Comparison of ENCODE assay signal across 9 cellular contexts in genomic region chr2:218368621-218369153, GRCh38. TPM values are rescaled to one million over a fixed set of nuclear protein-coding genes. Genes with fewer than 3 reads are reported as not detected.
DNase-seq lines count a peak whose midpoint lies in the region; ATAC-seq and TF ChIP-seq lines count a peak whose summit lies in the region.
"Had no signal": no experiment of that assay in that cellular context is flagged by ENCODE, and none has a peak within 500 bp of the region (broad histone marks: within the 10 kb centered on the region; RNA-seq: fewer than 3 reads in every experiment).

No MANE protein-coding gene starts in this region.

- H3K4me1 ChIP-seq in left lung: peaks cover 24 to 76% of the 10 kb centered on the region in 2 donors

- peaks cover 0 to 6% of the 10 kb centered on the region in 2 donors for H3K9me3 ChIP-seq in left lung

- no peaks in the 10 kb centered on the region for H3K36me3 ChIP-seq in left lung

- H3K4me3 Mint-ChIP-seq in activated naive CD4-positive, alpha-beta T cell treated with anti-CD3 and anti-CD28 coated beads for 36 hours: peak overlapping the region; percentile 73
- H3K4me3 Mint-ChIP-seq in activated B cell treated with CpG ODN at 0.5 μM for 24 hours (peak overlapping the region; percentile 85), type B pancreatic cell (peak overlapping the region; percentile 76)

- CTCF ChIA-PET in activated naive CD4-positive, alpha-beta T cell treated with anti-CD3 and anti-CD28 coated beads for 36 hours (lab: Charles Lee): no interaction called here
- CTCF ChIA-PET in activated B cell treated with CpG ODN at 0.5 μM for 24 hours (lab: Charles Lee): interaction anchor here (1.2 kb wide), 1 partner anchor 28 kb away, joined by 4 read pairs; no protein-coding TSS in a partner anchor

- intact Hi-C loops in activated naive CD4-positive, alpha-beta T cell treated with anti-CD3 and anti-CD28 coated beads for 36 hours (cut with micrococcal nuclease): loop anchor here (5.0 kb wide), 2 partner anchors 51 to 76 kb away; partner anchors contain the start of gene TMBIM1
- intact Hi-C loops in activated B cell treated with CpG ODN at 0.5 μM for 24 hours (cut with micrococcal nuclease): loop anchor here (2.0 to 5.0 kb wide), 2 partner anchors 34 to 46 kb away; no protein-coding TSS in a partner anchor
- intact Hi-C loops in left lung (cut with DNase I): no loop called here

- H3K36me3 Mint-ChIP-seq in activated naive CD4-positive, alpha-beta T cell treated with anti-CD3 and anti-CD28 coated beads for 36 hours (ENCODE audit: low read depth): no peaks in the 10 kb centered on the region
- no peaks in the 10 kb centered on the region for H3K36me3 Mint-ChIP-seq in activated B cell treated with CpG ODN at 0.5 μM for 24 hours (ENCODE audit: low read depth)
- H3K36me3 Mint-ChIP-seq in type B pancreatic cell: no peaks in the 10 kb centered on the region
- no peaks in the 10 kb centered on the region for H3K36me3 Mint-ChIP-seq in activated naive CD4-positive, alpha-beta T cell treated with anti-CD3 and anti-CD28 coated beads, Interleukin-2, amount 50 U/mL, for 72 hours

- H3K4me3 ChIP-seq in left lung: peak overlapping the region in 1 of 2 donors; percentile 50
- H3K4me3 ChIP-seq: SK-N-MC had no signal

- ATAC-seq in activated B cell treated with CpG ODN at 0.5 μM for 24 hours (ENCODE audit: low read depth) (no peak), left lung (peak; percentile 34)
- no peak for ATAC-seq in activated naive CD4-positive, alpha-beta T cell treated with anti-CD3 and anti-CD28 coated beads, Interleukin-2, amount 50 U/mL, for 72 hours

- H3K27me3 ChIP-seq in left lung: no peaks in the 10 kb centered on the region

- POLR2A ChIA-PET in activated B cell treated with CpG ODN at 0.5 μM for 24 hours (lab: Charles Lee): interaction anchor here (0.7 to 2.1 kb wide), 5 partner anchors 12 to 807 kb away, joined by 3 to 7 read pairs (median 3); partner anchors contain the start of genes CATIP and CTDSP1

- DNase-seq in activated naive CD4-positive, alpha-beta T cell treated with anti-CD3 and anti-CD28 coated beads for 36 hours: no peak
- no peak for DNase-seq in activated naive CD4-positive, alpha-beta T cell (lab: John Stamatoyannopoulos, UW)
- no peak for DNase-seq in activated B cell treated with CpG ODN at 0.5 μM for 24 hours
- DNase-seq in left lung: no peak
- no peak for DNase-seq in type B pancreatic cell (ENCODE audit: extremely low spot score, unreplicated experiment)
- DNase-seq in NCI-H2081 treated with DMSO at 0.1 percent for 48 hours (lab: John Stamatoyannopoulos, UW): no peak
- DNase-seq in SKM-1 (lab: John Stamatoyannopoulos, UW; ENCODE audit: unreplicated experiment): no peak
- DNase-seq in activated naive CD4-positive, alpha-beta T cell treated with anti-CD3 and anti-CD28 coated beads, Interleukin-2, amount 50 U/mL, for 72 hours (ENCODE audit: low spot score in 2 of 2): no peak

- H3K4me1 Mint-ChIP-seq in activated naive CD4-positive, alpha-beta T cell treated with anti-CD3 and anti-CD28 coated beads for 36 hours (ENCODE audit: low read depth): peaks cover 13% of the 10 kb centered on the region
- peaks cover 33% of the 10 kb centered on the region for H3K4me1 Mint-ChIP-seq in activated B cell treated with CpG ODN at 0.5 μM for 24 hours
- H3K4me1 Mint-ChIP-seq in type B pancreatic cell (ENCODE audit: unreplicated experiment): peaks cover 18% of the 10 kb centered on the region

- H3K27ac ChIP-seq in left lung: peak overlapping the region; percentile 93 to 99
- H3K27ac ChIP-seq: SK-N-MC had no signal

- no peaks in the 10 kb centered on the region for H3K9me3 Mint-ChIP-seq in activated naive CD4-positive, alpha-beta T cell treated with anti-CD3 and anti-CD28 coated beads for 36 hours
- H3K9me3 Mint-ChIP-seq in activated B cell treated with CpG ODN at 0.5 μM for 24 hours (no peaks in the 10 kb centered on the region), type B pancreatic cell (no peaks in the 10 kb centered on the region)
- H3K9me3 Mint-ChIP-seq in activated naive CD4-positive, alpha-beta T cell treated with anti-CD3 and anti-CD28 coated beads, Interleukin-2, amount 50 U/mL, for 72 hours: no peaks in the 10 kb centered on the region

- H3K27ac Mint-ChIP-seq in activated naive CD4-positive, alpha-beta T cell treated with anti-CD3 and anti-CD28 coated beads for 36 hours: no peak overlapping the region
- H3K27ac Mint-ChIP-seq in activated B cell treated with CpG ODN at 0.5 μM for 24 hours: peak overlapping the region; percentile 84
- peak overlapping the region; percentile 34 for H3K27ac Mint-ChIP-seq in type B pancreatic cell
- no peak overlapping the region for H3K27ac Mint-ChIP-seq in activated naive CD4-positive, alpha-beta T cell treated with anti-CD3 and anti-CD28 coated beads, Interleukin-2, amount 50 U/mL, for 72 hours

- H3K27me3 Mint-ChIP-seq in activated naive CD4-positive, alpha-beta T cell treated with anti-CD3 and anti-CD28 coated beads for 36 hours (ENCODE audit: low read depth): no peaks in the 10 kb centered on the region
- H3K27me3 Mint-ChIP-seq in activated B cell treated with CpG ODN at 0.5 μM for 24 hours (no peaks in the 10 kb centered on the region), type B pancreatic cell (no peaks in the 10 kb centered on the region)

- TF ChIP-seq CTCF in activated B cell treated with CpG ODN at 0.5 μM for 24 hours (IDR thresholded peaks at IDR 0.05) (no peak), left lung (IDR thresholded peaks at IDR 0.05) (no peak), type B pancreatic cell (conservative IDR thresholded peaks at IDR 0.05) (no peak)

RNA-seq across cellular contexts. Expression of gene CATIP, which starts 12.0 kb away (rescaled TPM):
- total RNA-seq in activated naive CD4-positive, alpha-beta T cell treated with anti-CD3 and anti-CD28 coated beads for 36 hours: not detected
- total RNA-seq in activated B cell treated with CpG ODN at 0.5 μM for 24 hours (not detected in 2 replicates), left lung (1 to 10 TPM in 1 of 2 donors, under 1 TPM in 1; 0.55 to 3.3 TPM), type B pancreatic cell (ENCODE audit: low replicate concordance) (0.21 and 4.1 TPM in 2 replicates)
- total RNA-seq in activated naive CD4-positive, alpha-beta T cell treated with anti-CD3 and anti-CD28 coated beads, Interleukin-2, amount 50 U/mL, for 72 hours: not detected

RNA-seq across cellular contexts. Expression of gene SLC11A1, which starts 13.4 kb away (rescaled TPM):
- total RNA-seq in activated naive CD4-positive, alpha-beta T cell treated with anti-CD3 and anti-CD28 coated beads for 36 hours: not detected
- total RNA-seq in activated B cell treated with CpG ODN at 0.5 μM for 24 hours (0.89 and 0.93 TPM in 2 replicates), left lung (100 to 1,000 TPM in 1 of 2 donors, 10 to 100 TPM in 1; 98.2 to 194 TPM), type B pancreatic cell (ENCODE audit: low replicate concordance) (0.39 and 0.64 TPM in 2 replicates)
- total RNA-seq in activated naive CD4-positive, alpha-beta T cell treated with anti-CD3 and anti-CD28 coated beads, Interleukin-2, amount 50 U/mL, for 72 hours: not detected

RNA-seq across cellular contexts. Expression of gene CTDSP1, which starts 31.0 kb away (rescaled TPM):
- 10 to 100 TPM; 26.1 to 26.2 TPM for total RNA-seq in activated naive CD4-positive, alpha-beta T cell treated with anti-CD3 and anti-CD28 coated beads for 36 hours
- total RNA-seq in activated B cell treated with CpG ODN at 0.5 μM for 24 hours: 107 and 118 TPM in 2 replicates
- total RNA-seq in left lung: 100 to 1,000 TPM; 122 to 147 TPM
- total RNA-seq in type B pancreatic cell (ENCODE audit: low replicate concordance): 96.4 and 112 TPM in 2 replicates
- 10 to 100 TPM in 1 of 2 donors, 1 to 10 TPM in 1; 8.1 to 86.8 TPM for total RNA-seq in activated naive CD4-positive, alpha-beta T cell treated with anti-CD3 and anti-CD28 coated beads, Interleukin-2, amount 50 U/mL, for 72 hours

RNA-seq across cellular contexts. Expression of gene VIL1, which starts 50.2 kb away (rescaled TPM):
- total RNA-seq in activated naive CD4-positive, alpha-beta T cell treated with anti-CD3 and anti-CD28 coated beads for 36 hours: not detected
- total RNA-seq in activated B cell treated with CpG ODN at 0.5 μM for 24 hours (0.07 TPM in 1 of 2 replicates, not detected in the other), left lung (under 1 TPM in 1 of 2 donors, not detected in 1; 0.29 TPM), type B pancreatic cell (ENCODE audit: low replicate concordance) (64.6 and 142 TPM in 2 replicates)
- not detected for total RNA-seq in activated naive CD4-positive, alpha-beta T cell treated with anti-CD3 and anti-CD28 coated beads, Interleukin-2, amount 50 U/mL, for 72 hours

Comparison
In these comparisons a context has a peak if more than half of its experiments do, and no peak if none do; other contexts are left out.
1. H3K27ac Mint-ChIP-seq: peak in activated B cell treated with CpG ODN at 0.5 μM for 24 hours (single experiment) and type B pancreatic cell (single experiment); none in activated naive CD4-positive, alpha-beta T cell treated with anti-CD3 and anti-CD28 coated beads for 36 hours (single experiment) and activated naive CD4-positive, alpha-beta T cell treated with anti-CD3 and anti-CD28 coated beads, Interleukin-2, amount 50 U/mL, for 72 hours (0 of 2).
2. RNA of gene SLC11A1, which starts 13.4 kb away (total RNA-seq): 98.2 to 194 TPM in left lung; 0.89 to 0.93 TPM in activated B cell treated with CpG ODN at 0.5 μM for 24 hours, 0.39 to 0.64 TPM in type B pancreatic cell, not detected in activated naive CD4-positive, alpha-beta T cell treated with anti-CD3 and anti-CD28 coated beads, Interleukin-2, amount 50 U/mL, for 72 hours and not detected in activated naive CD4-positive, alpha-beta T cell treated with anti-CD3 and anti-CD28 coated beads for 36 hours; every median in the first group is over 10 times any median in the second.
3. intact Hi-C loops: an anchor here in activated naive CD4-positive, alpha-beta T cell treated with anti-CD3 and anti-CD28 coated beads for 36 hours (5.0 kb wide) and activated B cell treated with CpG ODN at 0.5 μM for 24 hours (2.0 to 5.0 kb wide); none called in left lung.
4. Peak in every context shown above with its lines, with median percentiles within 50 percentile points of each other: H3K4me3 Mint-ChIP-seq.